12 cellular contexts compared by ENCODE assay signal in genomic region chr15:78879517-78880241, GRCh38. TPM values are rescaled to one million over a fixed set of nuclear protein-coding genes. Genes with fewer than 3 reads are reported as not detected.
DNase-seq lines count a peak whose midpoint lies in the region; ATAC-seq and TF ChIP-seq lines count a peak whose summit lies in the region.
"Had no signal": no experiment of that assay in that cellular context is flagged by ENCODE, and none has a peak within 500 bp of the region (broad histone marks: within the 10 kb centered on the region; RNA-seq: fewer than 3 reads in every experiment).

No MANE protein-coding gene starts in this region.

- CTCF ChIA-PET in MCF 10A (lab: Yijun Ruan, JAX), result interaction anchor here (0.6 to 1.2 kb wide), 7 partner anchors 20 to 767 kb away, joined by 3 to 7 read pairs (median 3); no protein-coding TSS in a partner anchor

- H3K4me1 Mint-ChIP-seq in MCF 10A (ENCODE audit: insufficient read depth, unreplicated experiment), result peaks cover 19% of the 10 kb centered on the region
- H3K4me1 Mint-ChIP-seq in glutamatergic neuron (ENCODE audit: low read depth, unreplicated experiment), result peaks cover 31% of the 10 kb centered on the region

- H3K9ac ChIP-seq in subcutaneous abdominal adipose tissue (ENCODE audit: low read length in 5 of 5), result peak overlapping the region in 1 of 5 donors; percentile 21

- TF ChIP-seq POLR2A in breast epithelium (IDR thresholded peaks at IDR 0.05), result no peak

- H3K4me1 ChIP-seq in breast epithelium (peaks cover 0 to 3% of the 10 kb centered on the region in 2 donors), subcutaneous abdominal adipose tissue (ENCODE audit: control insufficient read depth in 5 of 5, insufficient read depth in 5 of 5, low read length in 5 of 5) (peaks cover 2 to 63% (median 56%) of the 10 kb centered on the region in 5 donors)
- H3K4me1 ChIP-seq: BE2C had no signal

- ATAC-seq in HG03159 (IDR thresholded peaks at IDR 0.05; ENCODE audit: unreplicated experiment), result no peak

- POLR2A ChIA-PET in MCF 10A (lab: Yijun Ruan, JAX), result interaction anchor here (0.6 to 1.5 kb wide), 8 partner anchors 9 to 1615 kb away, joined by 3 to 7 read pairs (median 4); no protein-coding TSS in a partner anchor

- no peaks in the 10 kb centered on the region for H3K9me3 ChIP-seq in breast epithelium
- H3K9me3 ChIP-seq in WERI-Rb-1 (ENCODE audit: severe bottlenecking), result no peaks in the 10 kb centered on the region
- no peaks in the 10 kb centered on the region for H3K9me3 ChIP-seq in subcutaneous abdominal adipose tissue (ENCODE audit: control insufficient read depth in 5 of 5, low read length in 5 of 5)
- H3K9me3 ChIP-seq: BE2C had no signal

- TF ChIP-seq CTCF in breast epithelium (IDR thresholded peaks at IDR 0.05) (no peak), MCF 10A (IDR thresholded peaks at IDR 0.05; ENCODE audit: unreplicated experiment) (no peak), WERI-Rb-1 (IDR thresholded peaks at IDR 0.05; ENCODE audit: low read depth, low read length) (no peak), glutamatergic neuron (IDR thresholded peaks at IDR 0.05; ENCODE audit: partially characterized antibody, unreplicated experiment) (no peak)

- H3K4me3 ChIP-seq in breast epithelium (peak overlapping the region in 1 of 3 donors; percentile 24), WERI-Rb-1 (ENCODE audit: low read depth, low read length) (no peak overlapping the region), subcutaneous abdominal adipose tissue (ENCODE audit: low read depth in 1 of 5, low read length in 5 of 5) (no peak overlapping the region)

- BruUV-seq in MCF 10A (replicated peaks; lab: Mats Ljungman, UMichigan), result no TSS peak

- H3K36me3 Mint-ChIP-seq in MCF 10A (ENCODE audit: insufficient read depth, unreplicated experiment) (peaks cover 61% of the 10 kb centered on the region), glutamatergic neuron (ENCODE audit: unreplicated experiment) (no peaks in the 10 kb centered on the region)

- no peak for DNase-seq in breast epithelium (ENCODE audit: low spot score in 2 of 2)
- DNase-seq in MCF 10A (ENCODE audit: unreplicated experiment), result no peak
- peak; percentile 76 for DNase-seq in WERI-Rb-1
- no peak for DNase-seq in glutamatergic neuron
- no peak for DNase-seq in dermis blood vessel endothelial cell
- DNase-seq in HCEC 1CT, result no peak
- DNase-seq: BE2C, NCI-H1436, occipital lobe, Right ventricle myocardium superior had no signal

- H3K4me3 Mint-ChIP-seq in MCF 10A (ENCODE audit: unreplicated experiment), result no peak overlapping the region
- H3K4me3 Mint-ChIP-seq in glutamatergic neuron (ENCODE audit: unreplicated experiment), result peak overlapping the region; percentile 11

- H3K27ac ChIP-seq in breast epithelium, result peak overlapping the region; percentile 2 to 15
- H3K27ac ChIP-seq in WERI-Rb-1, result peak overlapping the region; percentile 61
- H3K27ac ChIP-seq in subcutaneous abdominal adipose tissue (ENCODE audit: low read depth, low read length), result peak overlapping the region; percentile 98

- H3K36me3 ChIP-seq in breast epithelium, result no peaks in the 10 kb centered on the region
- H3K36me3 ChIP-seq in WERI-Rb-1, result peaks cover 47% of the 10 kb centered on the region
- H3K36me3 ChIP-seq in subcutaneous abdominal adipose tissue (ENCODE audit: control insufficient read depth in 5 of 5, insufficient read depth in 5 of 5, low read length in 5 of 5), result peaks cover 9 to 27% (median 18%) of the 10 kb centered on the region in 5 donors

- H3K27ac Mint-ChIP-seq in MCF 10A (ENCODE audit: low read depth, unreplicated experiment), result no peak overlapping the region
- H3K27ac Mint-ChIP-seq in glutamatergic neuron (ENCODE audit: unreplicated experiment), result no peak overlapping the region

- no peaks in the 10 kb centered on the region for H3K9me3 Mint-ChIP-seq in MCF 10A (ENCODE audit: unreplicated experiment)
- peaks cover 5% of the 10 kb centered on the region for H3K9me3 Mint-ChIP-seq in glutamatergic neuron (ENCODE audit: unreplicated experiment)

- H3K27me3 Mint-ChIP-seq in MCF 10A (ENCODE audit: insufficient read depth, unreplicated experiment) (no peaks in the 10 kb centered on the region), glutamatergic neuron (ENCODE audit: unreplicated experiment) (no peaks in the 10 kb centered on the region)

- no peaks in the 10 kb centered on the region for H3K27me3 ChIP-seq in breast epithelium
- no peaks in the 10 kb centered on the region for H3K27me3 ChIP-seq in WERI-Rb-1 (ENCODE audit: insufficient read depth, low read depth, severe bottlenecking)
- H3K27me3 ChIP-seq in subcutaneous abdominal adipose tissue (ENCODE audit: control insufficient read depth in 5 of 5, insufficient read depth in 4 of 5, low read length in 5 of 5), result no peaks in the 10 kb centered on the region
- H3K27me3 ChIP-seq: BE2C had no signal

- intact Hi-C loops in breast epithelium (cut with DNase I; ENCODE audit: low total_unique reads), result no loop called here
- intact Hi-C loops in MCF 10A (cut with micrococcal nuclease), result no loop called here

RNA-seq across cellular contexts. Expression of gene MORF4L1, which starts 7.0 kb away (rescaled TPM):
- 100 to 1,000 TPM; 330 to 411 (median 350) TPM for total RNA-seq in breast epithelium
- 264 and 279 TPM in 2 replicates for total RNA-seq in MCF 10A (2022)
- total RNA-seq in glutamatergic neuron (ENCODE audit: unreplicated experiment), result 379 TPM
- total RNA-seq in dermis blood vessel endothelial cell, result 410 and 468 TPM in 2 replicates

Comparison
In these comparisons a context has a peak if more than half of its experiments do, and no peak if none do; other contexts are left out.
1. H3K27ac ChIP-seq: peak in every context shown above with its lines; median percentile 98 in subcutaneous abdominal adipose tissue; 61 in WERI-Rb-1; 8 in breast epithelium.